ENCODE assay signal across 1 cellular context in the genomic region with DNA sequence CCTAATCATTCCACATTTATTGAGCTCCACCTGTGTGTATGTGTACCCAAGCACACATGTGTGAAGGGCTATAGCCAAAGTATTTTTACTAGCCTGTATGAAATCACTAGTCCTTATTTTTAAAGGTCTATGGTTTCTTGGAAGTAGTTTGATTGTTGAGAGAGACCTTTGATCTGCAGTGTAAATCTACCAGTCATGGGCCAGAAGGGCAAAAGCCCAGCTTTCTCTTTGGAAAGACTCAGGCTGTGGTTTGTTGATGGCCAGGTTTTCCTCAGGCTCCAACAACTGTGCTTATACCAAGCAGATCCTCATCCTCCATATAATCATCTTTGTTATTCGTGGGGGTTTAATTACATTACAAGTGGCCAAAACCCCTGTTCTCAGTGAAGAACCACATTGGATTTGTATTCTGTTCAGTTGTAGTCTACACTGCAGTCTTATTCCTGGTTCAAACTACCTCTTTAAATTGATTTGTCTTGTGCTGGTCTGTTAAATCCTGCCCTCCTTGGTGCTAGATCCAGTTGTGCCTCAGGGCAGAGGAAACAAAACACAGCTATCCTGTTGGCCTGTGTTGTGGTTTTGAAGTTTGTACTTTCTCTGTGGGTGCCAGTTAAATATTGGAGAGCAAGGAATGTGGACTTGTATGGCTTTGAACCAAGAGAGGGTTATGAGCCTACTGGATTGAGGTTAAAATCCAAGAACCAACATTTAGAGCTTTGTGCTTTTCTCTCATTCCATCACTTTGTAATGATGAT.
TF ChIP-seq lines count a peak whose summit lies in the region.

No MANE protein-coding gene starts in this region.

TF ChIP-seq in liver, 16 proteins besides CTCF, POLR2A, EP300 and RAD21 (continued from another document):
- TF ChIP-seq, protein P1, sequence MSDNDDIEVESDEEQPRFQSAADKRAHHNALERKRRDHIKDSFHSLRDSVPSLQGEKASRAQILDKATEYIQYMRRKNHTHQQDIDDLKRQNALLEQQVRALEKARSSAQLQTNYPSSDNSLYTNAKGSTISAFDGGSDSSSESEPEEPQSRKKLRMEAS (IDR thresholded peaks at IDR 0.05) = peak; percentile 24
- peak; percentile 78 to 87 for TF ChIP-seq HNF4A (conservative IDR thresholded peaks at IDR 0.05)
- TF ChIP-seq SP1 (IDR thresholded peaks at IDR 0.05) = peak; percentile 75
- no peak for TF ChIP-seq NR2F2 (IDR thresholded peaks at IDR 0.05)
- TF ChIP-seq HNF4G (IDR thresholded peaks at IDR 0.05) = peak; percentile 48
